In the genomic region with DNA sequence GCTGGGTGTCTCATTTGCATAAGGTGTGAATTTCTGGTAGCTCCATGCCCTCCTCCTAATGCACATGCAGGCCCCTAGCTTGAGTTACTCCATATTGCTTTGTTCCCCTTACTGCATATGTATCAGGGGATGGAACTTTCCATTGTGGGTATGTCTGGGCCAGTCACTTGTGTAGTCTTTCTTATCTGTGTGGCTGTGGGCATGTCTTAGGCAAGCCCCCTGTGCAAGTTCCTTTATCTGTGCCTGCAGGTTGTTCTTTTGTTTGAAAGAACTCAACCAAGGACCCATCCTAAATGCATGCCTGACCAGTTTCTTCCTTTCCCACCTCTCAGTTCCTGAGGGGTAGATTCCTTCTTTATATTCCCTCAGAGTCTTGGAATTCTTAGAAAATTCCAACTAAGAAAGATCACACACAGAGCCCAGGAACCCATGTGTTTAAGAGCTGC, we compare ENCODE assay signal across 21 cellular contexts. TPM values are rescaled to one million over a fixed set of nuclear protein-coding genes. Genes with fewer than 3 reads are reported as not detected.
DNase-seq lines count a peak whose midpoint lies in the region; ATAC-seq and TF ChIP-seq lines count a peak whose summit lies in the region.
"Had no signal": no experiment of that assay in that cellular context is flagged by ENCODE, and none has a peak within 500 bp of the region (broad histone marks: within the 10 kb centered on the region; RNA-seq: fewer than 3 reads in every experiment).

No MANE protein-coding gene starts in this region.

- DNase-seq in SIG-M5 treated with dmso at 0.1 percent for 504 hours (lab: John Stamatoyannopoulos, UW; ENCODE audit: unreplicated experiment) (peak; percentile 55), SIG-M5 (lab: John Stamatoyannopoulos, UW) (no peak), M059J (ENCODE audit: low read depth) (peak; percentile 27), astrocyte of the hippocampus (ENCODE audit: low read depth, low spot score) (peak; percentile 32), renal cortical epithelial cell (ENCODE audit: low read depth) (peak; percentile 36), medulla oblongata (ENCODE audit: extremely low spot score) (no peak), CD14-positive monocyte (ENCODE audit: low spot score) (no peak)
- no peak for DNase-seq in activated CD4-positive, alpha-beta T cell treated with anti-CD3 and anti-CD28 coated beads for 36 hours
- DNase-seq: activated CD4-positive, alpha-beta T cell treated with anti-CD3 and anti-CD28 coated beads, Interleukin-2, amount 50 U/mL, for 48 hours; activated T-cell treated with anti-CD3 and anti-CD28 coated beads, Interleukin-2, amount 50 U/mL, for 48 hours; BE2C; Calu3; central memory CD4-positive, alpha-beta T cell; left lung; NCI-H146; occipital lobe; stimulated activated CD4-positive, alpha-beta T cell treated with anti-CD3 and anti-CD28 coated beads, Interleukin-2, amount 100 ng/mL, for 24 hours had no signal

- POLR2A ChIA-PET in activated CD4-positive, alpha-beta T cell treated with anti-CD3 and anti-CD28 coated beads for 36 hours (lab: Charles Lee), result interaction anchor here (0.6 kb wide), 1 partner anchor 16 kb away, joined by 3 read pairs; no protein-coding TSS in a partner anchor

- H3K4me3 Mint-ChIP-seq in CD14-positive monocyte, result no peak overlapping the region
- no peak overlapping the region for H3K4me3 Mint-ChIP-seq in activated CD4-positive, alpha-beta T cell treated with anti-CD3 and anti-CD28 coated beads for 36 hours

- peaks cover 0 to 14% (median 5%) of the 10 kb centered on the region in 7 donors for H3K9me3 Mint-ChIP-seq in CD14-positive monocyte
- peaks cover 2% of the 10 kb centered on the region for H3K9me3 Mint-ChIP-seq in activated CD4-positive, alpha-beta T cell treated with anti-CD3 and anti-CD28 coated beads for 36 hours (ENCODE audit: low read depth)

- ATAC-seq in activated CD4-positive, alpha-beta T cell treated with anti-CD3 and anti-CD28 coated beads for 36 hours, result no peak
- ATAC-seq: esophagus mucosa, gastroesophageal sphincter, HCT116, left lung, Panc1 had no signal

- intact Hi-C loops in CD14-positive monocyte (cut with micrococcal nuclease), result no loop called here
- intact Hi-C loops in activated CD4-positive, alpha-beta T cell treated with anti-CD3 and anti-CD28 coated beads for 36 hours (cut with DNase I, micrococcal nuclease), result no loop called here

- CTCF ChIA-PET in activated CD4-positive, alpha-beta T cell treated with anti-CD3 and anti-CD28 coated beads for 36 hours (lab: Charles Lee), result interaction anchor here (0.6 kb wide), 1 partner anchor 74 kb away, joined by 3 read pairs; no protein-coding TSS in a partner anchor

- peaks cover 55 to 60% of the 10 kb centered on the region in 2 donors for H3K36me3 Mint-ChIP-seq in CD14-positive monocyte
- H3K36me3 Mint-ChIP-seq in activated CD4-positive, alpha-beta T cell treated with anti-CD3 and anti-CD28 coated beads for 36 hours (ENCODE audit: low read depth), result peaks cover 29% of the 10 kb centered on the region

- TF ChIP-seq CTCF in CD14-positive monocyte (IDR thresholded peaks at IDR 0.05), result no peak

- H3K27me3 Mint-ChIP-seq in CD14-positive monocyte (ENCODE audit: low read depth in 3 of 3), result peaks cover 0 to 1% (median 0%) of the 10 kb centered on the region in 3 donors
- no peaks in the 10 kb centered on the region for H3K27me3 Mint-ChIP-seq in activated CD4-positive, alpha-beta T cell treated with anti-CD3 and anti-CD28 coated beads for 36 hours

- H3K4me1 Mint-ChIP-seq in CD14-positive monocyte, result peaks cover 10% of the 10 kb centered on the region
- H3K4me1 Mint-ChIP-seq in activated CD4-positive, alpha-beta T cell treated with anti-CD3 and anti-CD28 coated beads for 36 hours, result peaks cover 15% of the 10 kb centered on the region

- peak overlapping the region in 1 of 7 donors; percentile 32 for H3K27ac Mint-ChIP-seq in CD14-positive monocyte
- no peak overlapping the region for H3K27ac Mint-ChIP-seq in activated CD4-positive, alpha-beta T cell treated with anti-CD3 and anti-CD28 coated beads for 36 hours

RNA-seq across cellular contexts. Expression of gene MBOAT1, which starts 23.6 kb away (rescaled TPM):
- total RNA-seq in M059J (2014; rRNA removed; shearing (Covaris generic)), result 26.4 and 32.3 TPM in 2 replicates
- 8.9 and 20.3 TPM in 2 replicates for total RNA-seq in renal cortical epithelial cell
- polyA plus RNA-seq in CD14-positive monocyte, result 1 to 10 TPM; 6.8 to 8.1 TPM
- total RNA-seq in activated CD4-positive, alpha-beta T cell treated with anti-CD3 and anti-CD28 coated beads for 36 hours, result 10 to 100 TPM; 13.3 to 16.1 TPM

Comparison
In these comparisons a context has a peak if more than half of its experiments do, and no peak if none do; other contexts are left out.
1. DNase-seq: peak in SIG-M5 treated with dmso at 0.1 percent for 504 hours (single experiment), M059J (single experiment), astrocyte of the hippocampus (single experiment) and renal cortical epithelial cell (single experiment); none in SIG-M5 (single experiment), medulla oblongata (single experiment), CD14-positive monocyte (single experiment) and activated CD4-positive, alpha-beta T cell treated with anti-CD3 and anti-CD28 coated beads for 36 hours (single experiment).